9 cellular contexts compared by ENCODE assay signal in genomic region chr1:172394811-172395210, GRCh38. TPM values are rescaled to one million over a fixed set of nuclear protein-coding genes. Genes with fewer than 3 reads are reported as not detected.
A peak's percentile ranks its signal among the peaks of the same experiment; 100 is the strongest.
DNase-seq lines count a peak whose midpoint lies in the region; ATAC-seq and TF ChIP-seq lines count a peak whose summit lies in the region.
"Had no signal": no experiment of that assay in that cellular context is flagged by ENCODE, and none has a peak within 500 bp of the region (broad histone marks: within the 10 kb centered on the region; RNA-seq: fewer than 3 reads in every experiment).

No MANE protein-coding gene starts in this region.

- no peaks in the 10 kb centered on the region for H3K36me3 ChIP-seq in hepatocyte (replicated peaks; ENCODE audit: insufficient read depth, low read depth)
- H3K36me3 ChIP-seq in thymus (ENCODE audit: control insufficient read depth, insufficient read depth): no peaks in the 10 kb centered on the region
- no peaks in the 10 kb centered on the region for H3K36me3 ChIP-seq in aorta (ENCODE audit: control insufficient read depth in 1 of 2, insufficient read depth in 2 of 2, low read length in 1 of 2)

- peak overlapping the region; percentile 78 for H3K27ac Mint-ChIP-seq in activated T-cell treated with anti-CD3 and anti-CD28 coated beads, Interleukin-2, amount 50 U/mL, for 24 hours
- H3K27ac Mint-ChIP-seq in activated T-helper 17 cell treated with anti-CD3 and anti-CD28 coated beads, Interleukin-2, amount 50 U/mL, for 72 hours: peak overlapping the region; percentile 76

- no peaks in the 10 kb centered on the region for H3K9me3 ChIP-seq in hepatocyte (ENCODE audit: low read depth)
- no peaks in the 10 kb centered on the region for H3K9me3 ChIP-seq in thymus (ENCODE audit: control insufficient read depth)
- H3K9me3 ChIP-seq in aorta (ENCODE audit: control insufficient read depth, low read length): no peaks in the 10 kb centered on the region

- H3K4me1 Mint-ChIP-seq in activated T-cell treated with anti-CD3 and anti-CD28 coated beads, Interleukin-2, amount 50 U/mL, for 24 hours (ENCODE audit: low read depth): peaks cover 88% of the 10 kb centered on the region
- H3K4me1 Mint-ChIP-seq in activated T-helper 17 cell treated with anti-CD3 and anti-CD28 coated beads, Interleukin-2, amount 50 U/mL, for 72 hours: peaks cover 42% of the 10 kb centered on the region

- H3K4me3 ChIP-seq in hepatocyte (no peak overlapping the region), thymus (ENCODE audit: low read length) (no peak overlapping the region), aorta (ENCODE audit: low read length in 2 of 2) (no peak overlapping the region)

- H3K4me1 ChIP-seq in hepatocyte (ENCODE audit: insufficient read depth) (peaks cover 60% of the 10 kb centered on the region), thymus (ENCODE audit: control insufficient read depth, insufficient read depth, low read length) (peaks cover 5% of the 10 kb centered on the region), aorta (ENCODE audit: control insufficient read depth in 1 of 2, insufficient read depth in 2 of 2, low read length in 2 of 2) (peaks cover 0 to 6% of the 10 kb centered on the region in 2 donors)

- H3K9me2 ChIP-seq in hepatocyte (replicated peaks; ENCODE audit: insufficient read depth): no peaks in the 10 kb centered on the region

- no peaks in the 10 kb centered on the region for H3K79me2 ChIP-seq in hepatocyte

- no peaks in the 10 kb centered on the region for H3K27me3 Mint-ChIP-seq in activated T-cell treated with anti-CD3 and anti-CD28 coated beads, Interleukin-2, amount 50 U/mL, for 24 hours
- no peaks in the 10 kb centered on the region for H3K27me3 Mint-ChIP-seq in activated T-helper 17 cell treated with anti-CD3 and anti-CD28 coated beads, Interleukin-2, amount 50 U/mL, for 72 hours

- H3K27ac ChIP-seq in hepatocyte: peak overlapping the region; percentile 82
- peak overlapping the region; percentile 74 for H3K27ac ChIP-seq in thymus (ENCODE audit: low read depth)
- no peak overlapping the region for H3K27ac ChIP-seq in aorta (ENCODE audit: low read depth in 1 of 2, low read length in 2 of 2)

- no peak overlapping the region for H2AFZ ChIP-seq in hepatocyte

- no peak for TF ChIP-seq CTCF in hepatocyte (IDR thresholded peaks at IDR 0.05; ENCODE audit: poor library complexity)

- ATAC-seq in activated T-helper 17 cell treated with anti-CD3 and anti-CD28 coated beads, Interleukin-2, amount 50 U/mL, for 72 hours (replicated peaks): peak; percentile 12
- no peak for ATAC-seq in aorta (ENCODE audit: low FRiP score)

- peak overlapping the region; percentile 57 for H3K4me2 ChIP-seq in hepatocyte

- intact Hi-C loops in aorta (cut with DNase I): loop anchor here (5.0 kb wide), 2 partner anchors 73 to 138 kb away; no protein-coding TSS in a partner anchor

- H3K27me3 ChIP-seq in hepatocyte: no peaks in the 10 kb centered on the region
- H3K27me3 ChIP-seq in thymus (ENCODE audit: control insufficient read depth, insufficient read depth): no peaks in the 10 kb centered on the region
- no peaks in the 10 kb centered on the region for H3K27me3 ChIP-seq in aorta (ENCODE audit: control insufficient read depth in 1 of 2, insufficient read depth in 2 of 2, low read length in 1 of 2)

- H3K4me3 Mint-ChIP-seq in activated T-cell treated with anti-CD3 and anti-CD28 coated beads, Interleukin-2, amount 50 U/mL, for 24 hours: no peak overlapping the region
- H3K4me3 Mint-ChIP-seq in activated T-helper 17 cell treated with anti-CD3 and anti-CD28 coated beads, Interleukin-2, amount 50 U/mL, for 72 hours: peak overlapping the region; percentile 63

- H3K36me3 Mint-ChIP-seq in activated T-cell treated with anti-CD3 and anti-CD28 coated beads, Interleukin-2, amount 50 U/mL, for 24 hours (ENCODE audit: low read depth): no peaks in the 10 kb centered on the region
- no peaks in the 10 kb centered on the region for H3K36me3 Mint-ChIP-seq in activated T-helper 17 cell treated with anti-CD3 and anti-CD28 coated beads, Interleukin-2, amount 50 U/mL, for 72 hours (ENCODE audit: low read depth)

- DNase-seq in activated T-cell treated with anti-CD3 and anti-CD28 coated beads, Interleukin-2, amount 50 U/mL, for 24 hours: no peak
- DNase-seq in activated T-cell treated with anti-CD3 and anti-CD28 coated beads, Interleukin-2, amount 50 U/mL, for 48 hours: no peak
- DNase-seq in hepatocyte (ENCODE audit: low spot score): no peak
- DNase-seq in T1000 (lab: John Stamatoyannopoulos, UW): no peak
- DNase-seq in G401 (ENCODE audit: low spot score): no peak
- DNase-seq in aorta: no peak

- in situ Hi-C loops in G401 (cut with HindIII; ENCODE audit: low sequenced_read_pairs): no loop called here

- 76% methylated on average over 5 of the region's 5 CpGs for WGBS in hepatocyte (ENCODE audit: low lambda C conversion rate, missing lambda C conversion rate)
- WGBS in thymus: 93% methylated on average over 5 of the region's 5 CpGs
- 88 to 90% methylated on average over 5 of the region's 5 CpGs for WGBS in aorta, 2 donors

- no peaks in the 10 kb centered on the region for H3K9me3 Mint-ChIP-seq in activated T-cell treated with anti-CD3 and anti-CD28 coated beads, Interleukin-2, amount 50 U/mL, for 24 hours
- no peaks in the 10 kb centered on the region for H3K9me3 Mint-ChIP-seq in activated T-helper 17 cell treated with anti-CD3 and anti-CD28 coated beads, Interleukin-2, amount 50 U/mL, for 72 hours

- H4K20me1 ChIP-seq in hepatocyte (ENCODE audit: insufficient read depth, poor library complexity, severe bottlenecking): no peaks in the 10 kb centered on the region

RNA-seq across cellular contexts. Expression of gene C1orf105, which starts 25.7 kb away (rescaled TPM):
- total RNA-seq in activated T-helper 17 cell treated with anti-CD3 and anti-CD28 coated beads, Interleukin-2, amount 50 U/mL, for 72 hours: under 1 TPM in 1 of 2 donors, not detected in 1; 0.37 TPM
- 0.23 and 0.76 TPM in 2 replicates for total RNA-seq in hepatocyte
- polyA plus RNA-seq in hepatocyte: 0.21 and 2.2 TPM in 2 replicates
- 0.30 TPM for polyA plus RNA-seq in thymus
- not detected in 2 replicates for total RNA-seq in G401 (2014; rRNA removed; shearing (Covaris generic))
- not detected for total RNA-seq in aorta
- not detected for polyA plus RNA-seq in aorta
- total RNA-seq: endothelial cell of umbilical vein had no signal
- polyA plus RNA-seq: endothelial cell of umbilical vein had no signal

RNA-seq across cellular contexts. Expression of gene PIGC, which starts 49.1 kb away (rescaled TPM):
- total RNA-seq in activated T-helper 17 cell treated with anti-CD3 and anti-CD28 coated beads, Interleukin-2, amount 50 U/mL, for 72 hours: 10 to 100 TPM; 11.3 to 13.3 TPM
- total RNA-seq in hepatocyte (38.6 and 42.0 TPM in 2 replicates), aorta (10 to 100 TPM; 18.0 to 22.9 TPM)
- polyA plus RNA-seq in hepatocyte (43.3 and 47.0 TPM in 2 replicates), thymus (41.0 TPM), aorta (10 to 100 TPM; 24.2 to 27.2 TPM)
- total RNA-seq in G401 (2014; rRNA removed; shearing (Covaris generic)): 64.4 and 74.0 TPM in 2 replicates

Comparison
In these comparisons a context has a peak if more than half of its experiments do, and no peak if none do; other contexts are left out.
1. H3K27ac ChIP-seq: peak in hepatocyte (single experiment) and thymus (single experiment); none in aorta (0 of 2).